ENCODE assay signal across 20 cellular contexts in the genomic region with DNA sequence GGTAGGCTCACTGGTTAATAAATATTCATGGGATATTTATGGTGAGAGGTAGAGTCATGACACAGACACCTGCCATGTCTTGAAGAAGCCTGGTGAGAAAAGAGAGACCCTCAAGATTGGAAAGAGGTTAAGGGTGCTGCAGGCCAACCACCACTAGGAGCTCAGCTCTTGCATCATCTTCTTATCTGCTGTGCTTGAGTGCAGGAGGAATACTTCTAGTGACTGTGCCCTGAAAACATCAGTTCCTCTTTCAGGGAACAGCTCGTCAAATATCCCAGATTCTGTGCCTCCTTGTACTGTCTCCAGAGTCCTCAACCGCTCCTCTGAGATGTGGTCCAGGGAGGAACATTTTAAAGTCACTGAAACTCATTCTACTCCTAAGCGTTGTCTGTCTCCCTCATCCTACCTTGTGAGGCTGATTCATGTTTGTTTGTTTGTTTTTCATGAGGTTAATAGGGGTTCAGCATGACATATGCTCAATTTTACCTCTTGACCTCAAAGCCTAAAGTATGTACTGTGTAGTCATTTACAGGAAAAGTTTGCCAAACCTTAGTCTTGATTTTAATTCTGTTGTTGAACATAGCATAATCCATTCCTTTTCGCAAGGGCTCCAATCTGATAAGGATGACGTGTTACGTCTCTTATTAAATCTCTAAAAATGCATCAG.
"Had no signal": no experiment of that assay in that cellular context is flagged by ENCODE, and none has a peak within 500 bp of the region (broad histone marks: within the 10 kb centered on the region; RNA-seq: fewer than 3 reads in every experiment).

No MANE protein-coding gene starts in this region.

- H3K4me2 ChIP-seq: smooth muscle cell had no signal

- ATAC-seq: activated CD8-positive, alpha-beta T cell treated with anti-CD3 and anti-CD28 coated beads for 36 hours; activated naive CD8-positive, alpha-beta T cell treated with anti-CD3 and anti-CD28 coated beads, Interleukin-2, amount 50 U/mL, for 24 hours; left cardiac atrium; lower lobe of right lung; sciatic nerve had no signal

- H3K4me3 ChIP-seq: coronary artery, lower lobe of right lung, smooth muscle cell, stomach had no signal

- H3K36me3 ChIP-seq: brain microvascular endothelial cell, lower lobe of right lung, stomach had no signal

- FAIRE-seq: islet of Langerhans had no signal

- H3K36me3 Mint-ChIP-seq: mesothelial cell of epicardium; natural killer cell treated with Interleukin-12 subunit alpha and Interleukin-12 subunit beta and Interleukin-15 and Interleukin-18, amount 100 ng/mL, for 72 hours; type B pancreatic cell had no signal

- H3K4me1 ChIP-seq: lower lobe of right lung had no signal

- H3K27me3 Mint-ChIP-seq: activated CD4-positive, alpha-beta T cell treated with anti-CD3 and anti-CD28 coated beads, Interleukin-2, amount 10 ng/mL, durations not matched to agents 24 days and 14 days; activated CD8-positive, alpha-beta T cell treated with anti-CD3 and anti-CD28 coated beads for 36 hours; activated naive CD8-positive, alpha-beta T cell treated with anti-CD3 and anti-CD28 coated beads, Interleukin-2, amount 50 U/mL, for 24 hours; type B pancreatic cell had no signal

- H3K27ac ChIP-seq: brain microvascular endothelial cell, coronary artery, lower lobe of right lung, stomach had no signal

- H3K27ac Mint-ChIP-seq: activated CD4-positive, alpha-beta T cell treated with anti-CD3 and anti-CD28 coated beads, Interleukin-2, amount 10 ng/mL, durations not matched to agents 24 days and 14 days; activated CD8-positive, alpha-beta T cell treated with anti-CD3 and anti-CD28 coated beads for 36 hours; activated naive CD4-positive, alpha-beta T cell treated with anti-CD3 and anti-CD28 coated beads for 36 hours; activated naive CD8-positive, alpha-beta T cell treated with anti-CD3 and anti-CD28 coated beads, Interleukin-2, amount 50 U/mL, for 24 hours; natural killer cell treated with Interleukin-12 subunit alpha and Interleukin-12 subunit beta and Interleukin-15 and Interleukin-18, amount 100 ng/mL, for 72 hours; type B pancreatic cell had no signal

- DNase-seq: activated CD4-positive, alpha-beta T cell treated with anti-CD3 and anti-CD28 coated beads, Interleukin-2, amount 10 ng/mL, durations not matched to agents 24 days and 14 days; activated CD8-positive, alpha-beta T cell treated with anti-CD3 and anti-CD28 coated beads for 36 hours; activated naive CD4-positive, alpha-beta T cell treated with anti-CD3 and anti-CD28 coated beads for 36 hours; activated naive CD8-positive, alpha-beta T cell treated with anti-CD3 and anti-CD28 coated beads, Interleukin-2, amount 50 U/mL, for 24 hours; activated T-cell treated with anti-CD3 and anti-CD28 coated beads, Interleukin-2, amount 50 U/mL, for 1 hour; aorta; brain microvascular endothelial cell; foreskin fibroblast; left cardiac atrium; lower lobe of right lung; stimulated activated CD4-positive, alpha-beta T cell treated with anti-CD3 and anti-CD28 coated beads, Interleukin-4, amount 100 ng/mL, for 1 hour; stomach; T-helper 9 cell had no signal

- H3K27me3 ChIP-seq: brain microvascular endothelial cell, stomach had no signal

- H3K4me1 Mint-ChIP-seq: activated CD4-positive, alpha-beta T cell treated with anti-CD3 and anti-CD28 coated beads, Interleukin-2, amount 10 ng/mL, durations not matched to agents 24 days and 14 days; activated naive CD8-positive, alpha-beta T cell treated with anti-CD3 and anti-CD28 coated beads, Interleukin-2, amount 50 U/mL, for 24 hours had no signal

- H3K4me3 Mint-ChIP-seq: activated CD4-positive, alpha-beta T cell treated with anti-CD3 and anti-CD28 coated beads, Interleukin-2, amount 10 ng/mL, durations not matched to agents 24 days and 14 days; activated CD8-positive, alpha-beta T cell treated with anti-CD3 and anti-CD28 coated beads for 36 hours; activated naive CD4-positive, alpha-beta T cell treated with anti-CD3 and anti-CD28 coated beads for 36 hours; activated naive CD8-positive, alpha-beta T cell treated with anti-CD3 and anti-CD28 coated beads, Interleukin-2, amount 50 U/mL, for 24 hours; mesothelial cell of epicardium; natural killer cell treated with Interleukin-12 subunit alpha and Interleukin-12 subunit beta and Interleukin-15 and Interleukin-18, amount 100 ng/mL, for 72 hours; type B pancreatic cell had no signal

- H3K9me3 Mint-ChIP-seq: activated CD4-positive, alpha-beta T cell treated with anti-CD3 and anti-CD28 coated beads, Interleukin-2, amount 10 ng/mL, durations not matched to agents 24 days and 14 days; activated CD8-positive, alpha-beta T cell treated with anti-CD3 and anti-CD28 coated beads for 36 hours; activated naive CD4-positive, alpha-beta T cell treated with anti-CD3 and anti-CD28 coated beads for 36 hours; activated naive CD8-positive, alpha-beta T cell treated with anti-CD3 and anti-CD28 coated beads, Interleukin-2, amount 50 U/mL, for 24 hours; mesothelial cell of epicardium; natural killer cell treated with Interleukin-12 subunit alpha and Interleukin-12 subunit beta and Interleukin-15 and Interleukin-18, amount 100 ng/mL, for 72 hours had no signal

- H3K9me3 ChIP-seq: lower lobe of right lung, stomach had no signal
